In genomic region chr2:133760366-133760765, GRCh38 we compare ENCODE assay signal across 26 cellular contexts.
DNase-seq lines count a peak whose midpoint lies in the region; ATAC-seq and TF ChIP-seq lines count a peak whose summit lies in the region.
"Had no signal": no experiment of that assay in that cellular context is flagged by ENCODE, and none has a peak within 500 bp of the region (broad histone marks: within the 10 kb centered on the region; RNA-seq: fewer than 3 reads in every experiment).

No MANE protein-coding gene starts in this region.

- H3K36me3 ChIP-seq in adipocyte (ENCODE audit: control insufficient read depth, insufficient read depth, low read length, severe bottlenecking) (no peaks in the 10 kb centered on the region), smooth muscle cell (ENCODE audit: low read depth) (no peaks in the 10 kb centered on the region)
- H3K36me3 ChIP-seq: BE2C, neutrophil had no signal

- peak; percentile 80 for DNase-seq in EL
- peak; percentile 25 for DNase-seq in adipocyte (ENCODE audit: low read depth)
- DNase-seq in glomerular visceral epithelial cell (ENCODE audit: extremely low spot score) = peak; percentile 53
- no peak for DNase-seq in smooth muscle cell (lab: John Stamatoyannopoulos, UW; ENCODE audit: unreplicated experiment)
- DNase-seq in LoVo (ENCODE audit: low spot score) = no peak
- DNase-seq in medulla oblongata (ENCODE audit: extremely low spot score) = no peak
- DNase-seq: activated CD4-positive, CD25-positive, alpha-beta regulatory T cell treated with anti-CD3 and anti-CD28 coated beads, Interleukin-2, amount 50 U/mL, for 72 hours; activated CD8-positive, alpha-beta T cell treated with anti-CD3 and anti-CD28 coated beads, Interleukin-2, amount 10 ng/mL, durations not matched to agents 7 days and 5 days; activated naive CD4-positive, alpha-beta T cell; activated T-cell treated with anti-CD3 and anti-CD28 coated beads, Interleukin-2, amount 50 U/mL, for 1 hour; amygdala; BE2C; COR-L47; effector CD4-positive, alpha-beta T cell; glutamatergic neuron; left ventricle myocardium superior; NCI-H146; NCI-H2171; NCI-H524 treated with DMSO at 0.1 percent for 48 hours; SHP77; stimulated activated CD4-positive, alpha-beta T cell treated with anti-CD3 and anti-CD28 coated beads, Interleukin-15, amount 100 ng/mL, for 24 hours; testis had no signal

- H3K79me2 ChIP-seq in smooth muscle cell (ENCODE audit: low read depth) = no peaks in the 10 kb centered on the region

- H3F3A ChIP-seq in smooth muscle cell (ENCODE audit: low read depth) = peaks cover 7% of the 10 kb centered on the region

- H3K4me3 ChIP-seq in adipocyte (ENCODE audit: low read length) (no peak overlapping the region), smooth muscle cell (no peak overlapping the region)
- H3K4me3 ChIP-seq: testis had no signal

- H3K4me2 ChIP-seq in smooth muscle cell = peak overlapping the region; percentile 56

- H3K9ac ChIP-seq in adipocyte (ENCODE audit: low read length) (no peak overlapping the region), smooth muscle cell (ENCODE audit: low read depth) (no peak overlapping the region)

- H4K20me1 ChIP-seq in smooth muscle cell (ENCODE audit: low read depth) = no peaks in the 10 kb centered on the region

- H3K9me3 ChIP-seq in adipocyte (ENCODE audit: control insufficient read depth, low read length) (peaks cover 9% of the 10 kb centered on the region), smooth muscle cell (replicated peaks; ENCODE audit: low read depth) (no peaks in the 10 kb centered on the region)
- H3K9me3 ChIP-seq: BE2C, neutrophil, testis had no signal

- H3K27ac ChIP-seq in smooth muscle cell (ENCODE audit: low read depth) = peak overlapping the region; percentile 78
- H3K27ac ChIP-seq: HL-60, neutrophil, testis had no signal

- peaks cover 10% of the 10 kb centered on the region for H3K4me1 ChIP-seq in adipocyte (ENCODE audit: control insufficient read depth, insufficient read depth, low read length)
- peaks cover 7% of the 10 kb centered on the region for H3K4me1 ChIP-seq in smooth muscle cell (ENCODE audit: low read depth)
- H3K4me1 ChIP-seq: BE2C had no signal

- TF ChIP-seq CTCF in smooth muscle cell (IDR thresholded peaks at IDR 0.05; ENCODE audit: borderline replicate concordance, insufficient read depth, poor library complexity, severe bottlenecking) = no peak

- H2AFZ ChIP-seq in smooth muscle cell (ENCODE audit: low read depth) = no peak overlapping the region

- ATAC-seq in GM21619 (IDR thresholded peaks at IDR 0.05; ENCODE audit: unreplicated experiment) = no peak
- ATAC-seq: activated CD8-positive, alpha-beta T cell treated with anti-CD3 and anti-CD28 coated beads, Interleukin-2, amount 10 ng/mL, durations not matched to agents 7 days and 5 days; esophagus mucosa; left ventricle myocardium superior had no signal

- WGBS in smooth muscle cell (ENCODE audit: low lambda C conversion rate) = 31% methylated on average over 3 of the region's 3 CpGs

- H3K27me3 ChIP-seq in adipocyte (replicated peaks; ENCODE audit: control insufficient read depth, insufficient read depth, low read length) = no peaks in the 10 kb centered on the region
- no peaks in the 10 kb centered on the region for H3K27me3 ChIP-seq in smooth muscle cell (ENCODE audit: low read depth)
- H3K27me3 ChIP-seq: BE2C, neutrophil, testis had no signal

Comparison
In these comparisons a context has a peak if more than half of its experiments do, and no peak if none do; other contexts are left out.
1. DNase-seq: peak in EL (single experiment), adipocyte (single experiment) and glomerular visceral epithelial cell (single experiment); none in smooth muscle cell (single experiment), LoVo (single experiment) and medulla oblongata (single experiment).